In the genomic region with DNA sequence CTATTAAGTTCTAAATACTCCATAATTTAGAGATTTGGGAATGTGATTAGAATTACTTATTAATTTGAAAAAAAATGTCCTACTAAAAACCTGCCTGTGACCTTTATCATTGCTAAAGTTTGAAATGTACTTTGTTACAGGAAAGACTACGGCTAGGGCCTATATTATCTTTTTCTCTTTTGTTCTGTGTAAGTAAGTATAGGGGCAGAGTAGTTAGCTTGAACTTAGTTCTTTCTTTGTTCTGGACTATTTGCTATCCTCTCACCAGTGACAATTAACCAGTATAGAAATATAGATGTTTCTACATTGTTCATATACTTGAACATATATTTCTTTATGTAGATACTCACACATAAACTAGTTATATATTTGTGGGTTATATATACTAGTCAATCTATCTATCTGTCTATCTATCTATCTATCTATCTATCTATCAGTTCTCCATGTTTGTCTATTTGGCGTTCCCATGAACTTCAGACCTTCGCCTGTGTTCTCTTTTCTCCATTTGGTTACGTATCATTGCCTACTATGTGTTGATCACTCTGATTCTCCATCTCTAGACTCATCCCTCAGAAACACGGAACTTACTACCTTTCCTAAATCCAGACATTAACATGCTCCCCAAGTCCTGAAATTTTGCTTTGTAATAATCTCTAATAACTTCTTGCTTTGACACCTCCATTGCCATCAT, we compare ENCODE assay signal across 14 cellular contexts. TPM values are rescaled to one million over a fixed set of nuclear protein-coding genes. Genes with fewer than 3 reads are reported as not detected.
DNase-seq lines count a peak whose midpoint lies in the region; ATAC-seq and TF ChIP-seq lines count a peak whose summit lies in the region.
"Had no signal": no experiment of that assay in that cellular context is flagged by ENCODE, and none has a peak within 500 bp of the region (broad histone marks: within the 10 kb centered on the region; RNA-seq: fewer than 3 reads in every experiment).

No MANE protein-coding gene starts in this region.

- TF ChIP-seq POLR2A in thyroid gland (IDR thresholded peaks at IDR 0.05) = no peak

- H3K4me2 ChIP-seq in DND-41 (ENCODE audit: insufficient read depth, low read length) = peak overlapping the region; percentile 62

- peaks cover 84% of the 10 kb centered on the region for H3K36me3 Mint-ChIP-seq in activated T-helper 17 cell treated with anti-CD3 and anti-CD28 coated beads, Interleukin-2, amount 50 U/mL, for 72 hours (ENCODE audit: low read depth)
- no peaks in the 10 kb centered on the region for H3K36me3 Mint-ChIP-seq in osteocyte (ENCODE audit: unreplicated experiment)

- intact Hi-C loops in thyroid gland (cut with DNase I) = no loop called here

- DNase-seq in DND-41 (no peak), HL-60 (ENCODE audit: low read depth in 1 of 2, low spot score in 1 of 2) (no peak), osteocyte (ENCODE audit: extremely low spot score, unreplicated experiment) (no peak), thyroid gland (no peak), NCI-H187 treated with DMSO at 0.1 percent for 48 hours (lab: John Stamatoyannopoulos, UW) (no peak)
- DNase-seq: Calu3, H9, hypothalamus, NCI-H1694 treated with DMSO at 0.1 percent for 48 hours, ovary had no signal

- H3K27ac Mint-ChIP-seq in activated T-helper 17 cell treated with anti-CD3 and anti-CD28 coated beads, Interleukin-2, amount 50 U/mL, for 72 hours = peak overlapping the region; percentile 98
- peak overlapping the region; percentile 50 for H3K27ac Mint-ChIP-seq in osteocyte (ENCODE audit: unreplicated experiment)

- H3K79me2 ChIP-seq in DND-41 (ENCODE audit: insufficient read depth, low read length) = peaks cover 80% of the 10 kb centered on the region

- H3K4me1 Mint-ChIP-seq in activated T-helper 17 cell treated with anti-CD3 and anti-CD28 coated beads, Interleukin-2, amount 50 U/mL, for 72 hours = peaks cover 21% of the 10 kb centered on the region
- peaks cover 8% of the 10 kb centered on the region for H3K4me1 Mint-ChIP-seq in osteocyte (ENCODE audit: unreplicated experiment)

- ATAC-seq in DND-41 (ENCODE audit: insufficient read depth, low read depth) = peak; percentile 36; the same call in 1 of the 3 replicates
- peak; percentile 35 for ATAC-seq in activated T-helper 17 cell treated with anti-CD3 and anti-CD28 coated beads, Interleukin-2, amount 50 U/mL, for 72 hours (replicated peaks)
- ATAC-seq in GM18520 (IDR thresholded peaks at IDR 0.05; ENCODE audit: unreplicated experiment) = no peak

- no peak for TF ChIP-seq CTCF in DND-41 (IDR thresholded peaks at IDR 0.05; ENCODE audit: borderline replicate concordance, extremely low read depth, low read length, poor library complexity, severe bottlenecking)
- TF ChIP-seq CTCF in HL-60 (IDR thresholded peaks at IDR 0.05; ENCODE audit: insufficient read depth, low read length) = no peak
- no peak for TF ChIP-seq CTCF in osteocyte (IDR thresholded peaks at IDR 0.05)
- TF ChIP-seq CTCF in thyroid gland (IDR thresholded peaks at IDR 0.05) = no peak

- no peaks in the 10 kb centered on the region for H4K20me1 ChIP-seq in DND-41 (ENCODE audit: insufficient read depth, low read length)

- H3K4me1 ChIP-seq in DND-41 (ENCODE audit: insufficient read depth, low read length) = peaks cover 53% of the 10 kb centered on the region
- no peaks in the 10 kb centered on the region for H3K4me1 ChIP-seq in thyroid gland

- WGBS in thyroid gland, 2 donors = 85 to 90% methylated on average over 5 of the region's 5 CpGs

- H3K9me3 ChIP-seq in DND-41 (ENCODE audit: insufficient read depth, low read length, severe bottlenecking) (no peaks in the 10 kb centered on the region), thyroid gland (no peaks in the 10 kb centered on the region)
- H3K9me3 ChIP-seq: ovary had no signal

- 0 out of 2 replicates have a peak, but pooled peaks cover 4% of the 10 kb centered on the region for H3K36me3 ChIP-seq in DND-41 (ENCODE audit: insufficient read depth, low read length)
- no peaks in the 10 kb centered on the region for H3K36me3 ChIP-seq in thyroid gland
- H3K36me3 ChIP-seq: cardiac muscle cell, ovary had no signal

- H3K27me3 ChIP-seq in DND-41 (ENCODE audit: insufficient read depth, low read length, poor library complexity) = no peaks in the 10 kb centered on the region
- H3K27me3 ChIP-seq in HL-60 (ENCODE audit: insufficient read depth, poor library complexity, severe bottlenecking) = no peaks in the 10 kb centered on the region
- H3K27me3 ChIP-seq in thyroid gland = no peaks in the 10 kb centered on the region
- H3K27me3 ChIP-seq: cardiac muscle cell, ovary had no signal

- no peaks in the 10 kb centered on the region for H3K9me3 Mint-ChIP-seq in activated T-helper 17 cell treated with anti-CD3 and anti-CD28 coated beads, Interleukin-2, amount 50 U/mL, for 72 hours
- H3K9me3 Mint-ChIP-seq in osteocyte (ENCODE audit: unreplicated experiment) = peaks cover 3% of the 10 kb centered on the region

- H3K4me3 Mint-ChIP-seq in activated T-helper 17 cell treated with anti-CD3 and anti-CD28 coated beads, Interleukin-2, amount 50 U/mL, for 72 hours = peak overlapping the region; percentile 89
- no peak overlapping the region for H3K4me3 Mint-ChIP-seq in osteocyte (ENCODE audit: unreplicated experiment)
- H3K4me3 Mint-ChIP-seq: H9 had no signal

- H3K27me3 Mint-ChIP-seq in activated T-helper 17 cell treated with anti-CD3 and anti-CD28 coated beads, Interleukin-2, amount 50 U/mL, for 72 hours = no peaks in the 10 kb centered on the region
- no peaks in the 10 kb centered on the region for H3K27me3 Mint-ChIP-seq in osteocyte (ENCODE audit: unreplicated experiment)

- H3K4me3 ChIP-seq in DND-41 (ENCODE audit: low read depth in 1 of 2, low read length in 2 of 2) = peak overlapping the region in 1 of 2 experiments; percentile 58; a peak in 1 of 4 replicates
- H3K4me3 ChIP-seq in HL-60 (replicated peaks; ENCODE audit: insufficient read depth, low read length) = no peak overlapping the region
- no peak overlapping the region for H3K4me3 ChIP-seq in thyroid gland (replicated peaks in 1 of 3)
- H3K4me3 ChIP-seq: cardiac muscle cell, ovary had no signal

- peak overlapping the region; percentile 58 for H3K9ac ChIP-seq in DND-41 (ENCODE audit: low read depth, low read length)

- H2AFZ ChIP-seq in DND-41 (ENCODE audit: low read depth, low read length) = no peak overlapping the region

- H3K27ac ChIP-seq in DND-41 (ENCODE audit: low read length) = peak overlapping the region; percentile 84
- H3K27ac ChIP-seq in HL-60 (replicated peaks) = peak overlapping the region; percentile 89
- H3K27ac ChIP-seq in thyroid gland = no peak overlapping the region
- H3K27ac ChIP-seq: cardiac muscle cell, ovary had no signal

RNA-seq across cellular contexts. Expression of gene PTPRC, which starts 3.3 kb away (rescaled TPM):
- 100 to 1,000 TPM; 366 to 421 TPM for total RNA-seq in activated T-helper 17 cell treated with anti-CD3 and anti-CD28 coated beads, Interleukin-2, amount 50 U/mL, for 72 hours
- not detected in 2 replicates for total RNA-seq in osteocyte
- 10 to 100 TPM; 11.5 to 23.8 (median 16.9) TPM for total RNA-seq in thyroid gland
- total RNA-seq: Calu3, cardiac muscle cell, H9, lung microvascular endothelial cell had no signal

Comparison
In these comparisons a context has a peak if more than half of its experiments do, and no peak if none do; other contexts are left out.
1. H3K27ac ChIP-seq: peak in DND-41 (single experiment) and HL-60 (single experiment); none in thyroid gland (0 of 3).
2. RNA of gene PTPRC, which starts 3.3 kb away (total RNA-seq): 366 to 421 TPM in activated T-helper 17 cell treated with anti-CD3 and anti-CD28 coated beads, Interleukin-2, amount 50 U/mL, for 72 hours; 11.5 to 23.8 TPM in thyroid gland and not detected in osteocyte; every median in the first group is over 10 times any median in the second.